ENCODE assay signal across 24 cellular contexts in genomic region chr4:143986173-143986572, GRCh38. TPM values are rescaled to one million over a fixed set of nuclear protein-coding genes. Genes with fewer than 3 reads are reported as not detected.
"Had no signal": no experiment of that assay in that cellular context is flagged by ENCODE, and none has a peak within 500 bp of the region (broad histone marks: within the 10 kb centered on the region; RNA-seq: fewer than 3 reads in every experiment).

No MANE protein-coding gene starts in this region.

- H3K9me3 Mint-ChIP-seq: activated CD4-positive, alpha-beta T cell treated with anti-CD3 and anti-CD28 coated beads, Interleukin-2, amount 10 ng/mL, durations not matched to agents 7 days and 5 days; activated T-cell treated with anti-CD3 and anti-CD28 coated beads, Interleukin-2, amount 50 U/mL, for 24 hours; activated T-helper 2 cell treated with anti-CD3 and anti-CD28 coated beads, Interferon-gamma antibody, Interleukin-2, Interleukin-4, amounts not matched to agents 10 μg/mL and 5 μg/mL and 100 μg/mL, durations not matched to agents 14 hours and 24 hours and 36 hours; naive thymus-derived CD8-positive, alpha-beta T cell had no signal

- H2AFZ ChIP-seq: parathyroid adenoma had no signal

- DNase-seq: activated CD4-positive, alpha-beta T cell treated with anti-CD3 and anti-CD28 coated beads, Interleukin-2, amount 10 ng/mL, durations not matched to agents 7 days and 5 days; activated CD8-positive, alpha-beta T cell treated with anti-CD3 and anti-CD28 coated beads, Interleukin-2, amount 10 ng/mL, durations not matched to agents 7 days and 5 days; activated naive CD4-positive, alpha-beta T cell treated with Interleukin-2 at 50 U/mL for 16 hours; activated T-cell treated with anti-CD3 and anti-CD28 coated beads, Interleukin-2, amount 50 U/mL, for 24 hours; anterior cingulate cortex; brain microvascular endothelial cell; central memory CD4-positive, alpha-beta T cell; dorsolateral prefrontal cortex; erythroblast; gastrocnemius medialis; head of caudate nucleus; mesenchymal stem cell; naive thymus-derived CD8-positive, alpha-beta T cell; stimulated activated CD4-positive, alpha-beta T cell treated with anti-CD3 and anti-CD28 coated beads, Interleukin-4, amount 100 ng/mL, for 24 hours; stomach; T1000; upper lobe of left lung had no signal

- H3K4me3 ChIP-seq: dorsolateral prefrontal cortex, gastrocnemius medialis, smooth muscle cell, stomach, upper lobe of left lung had no signal

- H3K36me3 ChIP-seq: brain microvascular endothelial cell, gastrocnemius medialis, stomach, upper lobe of left lung had no signal

- H3K27ac ChIP-seq: brain microvascular endothelial cell, dorsolateral prefrontal cortex, gastrocnemius medialis, parathyroid adenoma, stomach, upper lobe of left lung had no signal

- H3K36me3 Mint-ChIP-seq: stimulated activated effector memory CD8-positive, alpha-beta T cell treated with anti-CD3 and anti-CD28 coated beads, Interleukin-12 subunit alpha, Interleukin-12 subunit beta, amount 100 ng/mL, for 72 hours had no signal

- H3K4me2 ChIP-seq: smooth muscle cell had no signal

- H3K27me3 ChIP-seq: brain microvascular endothelial cell, dorsolateral prefrontal cortex, gastrocnemius medialis, stomach, upper lobe of left lung had no signal

- H3K4me1 ChIP-seq: gastrocnemius medialis, parathyroid adenoma, stomach, upper lobe of left lung had no signal

- H3K79me2 ChIP-seq: parathyroid adenoma had no signal

- H3K27ac Mint-ChIP-seq: activated CD4-positive, alpha-beta T cell treated with anti-CD3 and anti-CD28 coated beads, Interleukin-2, amount 10 ng/mL, durations not matched to agents 7 days and 5 days; activated CD8-positive, alpha-beta T cell treated with anti-CD3 and anti-CD28 coated beads, Interleukin-2, amount 10 ng/mL, durations not matched to agents 7 days and 5 days; activated T-cell treated with anti-CD3 and anti-CD28 coated beads, Interleukin-2, amount 50 U/mL, for 24 hours; activated T-helper 2 cell treated with anti-CD3 and anti-CD28 coated beads, Interferon-gamma antibody, Interleukin-2, Interleukin-4, amounts not matched to agents 10 μg/mL and 5 μg/mL and 100 μg/mL, durations not matched to agents 14 hours and 24 hours and 36 hours; naive thymus-derived CD8-positive, alpha-beta T cell; stimulated activated effector memory CD8-positive, alpha-beta T cell treated with anti-CD3 and anti-CD28 coated beads, Interleukin-12 subunit alpha, Interleukin-12 subunit beta, amount 100 ng/mL, for 72 hours had no signal

- H3K9me3 ChIP-seq: gastrocnemius medialis, stomach, upper lobe of left lung had no signal

- H3K4me3 Mint-ChIP-seq: activated CD4-positive, alpha-beta T cell treated with anti-CD3 and anti-CD28 coated beads, Interleukin-2, amount 10 ng/mL, durations not matched to agents 7 days and 5 days; activated CD8-positive, alpha-beta T cell treated with anti-CD3 and anti-CD28 coated beads, Interleukin-2, amount 10 ng/mL, durations not matched to agents 7 days and 5 days; activated T-cell treated with anti-CD3 and anti-CD28 coated beads, Interleukin-2, amount 50 U/mL, for 24 hours; naive thymus-derived CD8-positive, alpha-beta T cell; stimulated activated effector memory CD8-positive, alpha-beta T cell treated with anti-CD3 and anti-CD28 coated beads, Interleukin-12 subunit alpha, Interleukin-12 subunit beta, amount 100 ng/mL, for 72 hours had no signal

- H3K4me1 Mint-ChIP-seq: activated CD4-positive, alpha-beta T cell treated with anti-CD3 and anti-CD28 coated beads, Interleukin-2, amount 10 ng/mL, durations not matched to agents 7 days and 5 days; naive thymus-derived CD8-positive, alpha-beta T cell; stimulated activated effector memory CD8-positive, alpha-beta T cell treated with anti-CD3 and anti-CD28 coated beads, Interleukin-12 subunit alpha, Interleukin-12 subunit beta, amount 100 ng/mL, for 72 hours had no signal

- ATAC-seq: activated CD8-positive, alpha-beta T cell treated with anti-CD3 and anti-CD28 coated beads, Interleukin-2, amount 10 ng/mL, durations not matched to agents 7 days and 5 days; gastrocnemius medialis; naive thymus-derived CD8-positive, alpha-beta T cell; sciatic nerve; stimulated activated effector memory CD8-positive, alpha-beta T cell treated with anti-CD3 and anti-CD28 coated beads, Interleukin-12 subunit alpha, Interleukin-12 subunit beta, amount 100 ng/mL, for 72 hours had no signal

- H3K9ac ChIP-seq: parathyroid adenoma had no signal

RNA-seq across cellular contexts. Expression of gene GYPB, which starts 33.0 kb away (rescaled TPM):
- total RNA-seq: activated CD4-positive, alpha-beta T cell treated with anti-CD3 and anti-CD28 coated beads, Interleukin-2, amount 10 ng/mL, durations not matched to agents 7 days and 5 days; activated CD8-positive, alpha-beta T cell treated with anti-CD3 and anti-CD28 coated beads, Interleukin-2, amount 10 ng/mL, durations not matched to agents 7 days and 5 days; activated T-helper 2 cell treated with anti-CD3 and anti-CD28 coated beads, Interferon-gamma antibody, Interleukin-2, Interleukin-4, amounts not matched to agents 10 μg/mL and 5 μg/mL and 100 μg/mL, durations not matched to agents 14 hours and 24 hours and 36 hours; gastrocnemius medialis; naive thymus-derived CD8-positive, alpha-beta T cell; smooth muscle cell; temporal lobe; upper lobe of left lung had no signal
- polyA plus RNA-seq: liver; naive thymus-derived CD8-positive, alpha-beta T cell; stomach had no signal
